ENCODE assay signal across 23 cellular contexts in the genomic region with DNA sequence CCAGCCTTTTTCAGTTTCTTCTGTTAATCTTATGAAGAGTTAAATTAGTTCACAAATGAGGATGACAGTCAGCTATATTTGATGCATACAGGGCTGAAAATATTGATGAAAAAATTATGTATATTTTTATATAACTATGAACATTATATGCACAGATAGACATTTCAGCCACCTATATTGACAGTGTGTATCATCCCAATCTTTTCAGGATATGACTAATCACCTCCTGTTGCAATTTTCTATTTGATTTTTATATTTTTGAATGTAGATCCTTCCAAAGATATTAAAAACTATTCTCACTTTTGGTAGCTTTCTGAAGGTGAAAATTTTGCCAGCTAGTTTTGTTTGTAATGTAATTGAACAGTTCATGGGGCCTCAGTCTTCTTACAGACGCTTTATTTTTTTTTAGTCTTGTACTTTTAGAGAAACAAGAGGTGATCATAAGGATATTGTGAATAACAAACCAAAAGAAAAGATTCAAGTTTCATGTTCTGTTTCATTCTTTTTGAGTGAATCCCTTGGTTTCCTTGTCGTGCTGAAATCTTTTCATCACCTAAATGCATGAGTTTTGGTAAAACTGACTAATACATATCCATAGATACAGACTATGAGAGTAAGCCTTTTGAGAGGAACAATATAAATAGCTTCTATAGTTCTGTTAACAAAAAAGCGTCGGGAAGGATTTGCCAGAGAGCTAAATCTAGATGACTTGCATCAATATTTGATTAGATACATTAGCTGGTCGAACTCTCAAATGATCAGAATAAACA.
DNase-seq lines count a peak whose midpoint lies in the region; ATAC-seq, FAIRE-seq and TF ChIP-seq lines count a peak whose summit lies in the region.
"Had no signal": no experiment of that assay in that cellular context is flagged by ENCODE, and none has a peak within 500 bp of the region (broad histone marks: within the 10 kb centered on the region; RNA-seq: fewer than 3 reads in every experiment).

No MANE protein-coding gene starts in this region.

- H3K36me3 ChIP-seq in bronchial epithelial cell (ENCODE audit: control insufficient read depth, insufficient read depth, low read length), result no peaks in the 10 kb centered on the region
- H3K36me3 ChIP-seq: uterus had no signal

- H3K36me3 Mint-ChIP-seq in activated T-cell treated with anti-CD3 and anti-CD28 coated beads, Interleukin-2, amount 50 U/mL, for 72 hours (ENCODE audit: insufficient read depth in 2 of 2), result peaks cover 5% of the 10 kb centered on the region in 2 donors
- peaks cover 4% of the 10 kb centered on the region for H3K36me3 Mint-ChIP-seq in T-helper 17 cell (ENCODE audit: low read depth)

- no peak for DNase-seq in activated T-cell treated with anti-CD3 and anti-CD28 coated beads, Interleukin-2, amount 50 U/mL, for 72 hours
- DNase-seq in activated T-cell treated with anti-CD3 and anti-CD28 coated beads, Interleukin-2, amount 50 U/mL, for 1 hour, result no peak
- no peak for DNase-seq in T-helper 17 cell
- peak; percentile 20 for DNase-seq in bronchial epithelial cell (ENCODE audit: low read depth)
- no peak for DNase-seq in stimulated activated naive CD8-positive, alpha-beta T cell treated with anti-CD3 and anti-CD28 coated beads, Interleukin-15, amount 100 ng/mL, for 72 hours
- no peak for DNase-seq in NCI-H2171 (lab: John Stamatoyannopoulos, UW)
- DNase-seq in C1 segment of cervical spinal cord (lab: John Stamatoyannopoulos, UW), result no peak
- DNase-seq: ACHN, activated gamma-delta T cell treated with Interleukin-2 at 50 U/mL for 16 hours, endodermal cell, mammary epithelial cell, NCI-H1694 treated with DMSO at 0.1 percent for 48 hours, NCI-H2227 treated with DMSO at 0.1 percent for 48 hours, NCI-H82, PC-9, SIG-M5, spleen, uterus had no signal

- peak overlapping the region; percentile 90 for H3K27ac Mint-ChIP-seq in activated T-cell treated with anti-CD3 and anti-CD28 coated beads, Interleukin-2, amount 50 U/mL, for 72 hours
- no peak overlapping the region for H3K27ac Mint-ChIP-seq in T-helper 17 cell
- H3K27ac Mint-ChIP-seq in stimulated activated naive CD8-positive, alpha-beta T cell treated with anti-CD3 and anti-CD28 coated beads, Interleukin-15, amount 100 ng/mL, for 72 hours, result peak overlapping the region; percentile 42 to 94
- H3K27ac Mint-ChIP-seq: endodermal cell, GM23338 had no signal

- H3K4me3 ChIP-seq in bronchial epithelial cell (ENCODE audit: low read depth, low read length), result no peak overlapping the region
- H3K4me3 ChIP-seq: GM23338, PC-9, spleen, uterus had no signal

- H3K27me3 ChIP-seq in bronchial epithelial cell (ENCODE audit: control insufficient read depth, insufficient read depth, low read length), result no peaks in the 10 kb centered on the region
- H3K27me3 ChIP-seq: spleen, uterus had no signal

- TF ChIP-seq CTCF in bronchial epithelial cell (IDR thresholded peaks at IDR 0.05; ENCODE audit: insufficient read depth, low read length, severe bottlenecking), result no peak

- ATAC-seq in activated T-cell treated with anti-CD3 and anti-CD28 coated beads, Interleukin-2, amount 50 U/mL, for 72 hours (replicated peaks in 1 of 2), result peak; percentile 46 to 47
- ATAC-seq in T-helper 17 cell, result no peak
- ATAC-seq in stimulated activated naive CD8-positive, alpha-beta T cell treated with anti-CD3 and anti-CD28 coated beads, Interleukin-15, amount 100 ng/mL, for 72 hours, result peak; percentile 54
- ATAC-seq in GM21786 (IDR thresholded peaks at IDR 0.05; ENCODE audit: unreplicated experiment), result no peak
- ATAC-seq: GM23338 had no signal

- no peaks in the 10 kb centered on the region for H3K27me3 Mint-ChIP-seq in activated T-cell treated with anti-CD3 and anti-CD28 coated beads, Interleukin-2, amount 50 U/mL, for 72 hours (ENCODE audit: low read depth)
- no peaks in the 10 kb centered on the region for H3K27me3 Mint-ChIP-seq in T-helper 17 cell
- no peaks in the 10 kb centered on the region for H3K27me3 Mint-ChIP-seq in stimulated activated naive CD8-positive, alpha-beta T cell treated with anti-CD3 and anti-CD28 coated beads, Interleukin-15, amount 100 ng/mL, for 72 hours

- H3K4me3 Mint-ChIP-seq in activated T-cell treated with anti-CD3 and anti-CD28 coated beads, Interleukin-2, amount 50 U/mL, for 72 hours, result peak overlapping the region; percentile 45 to 77
- peak overlapping the region; percentile 80 for H3K4me3 Mint-ChIP-seq in T-helper 17 cell
- peak overlapping the region; percentile 59 to 79 for H3K4me3 Mint-ChIP-seq in stimulated activated naive CD8-positive, alpha-beta T cell treated with anti-CD3 and anti-CD28 coated beads, Interleukin-15, amount 100 ng/mL, for 72 hours
- H3K4me3 Mint-ChIP-seq: CD14-positive monocyte, endodermal cell, GM23338 had no signal

- FAIRE-seq in bronchial epithelial cell (lab: Jason Lieb, UNC), result no peak
- FAIRE-seq: colon, GM12891 had no signal

- no peaks in the 10 kb centered on the region for H3K9me3 ChIP-seq in T-helper 17 cell (ENCODE audit: control insufficient read depth, low read length, poor library complexity, severe bottlenecking)
- H3K9me3 ChIP-seq: spleen, uterus had no signal

- no peaks in the 10 kb centered on the region for H3K9me3 Mint-ChIP-seq in activated T-cell treated with anti-CD3 and anti-CD28 coated beads, Interleukin-2, amount 50 U/mL, for 72 hours
- no peaks in the 10 kb centered on the region for H3K9me3 Mint-ChIP-seq in stimulated activated naive CD8-positive, alpha-beta T cell treated with anti-CD3 and anti-CD28 coated beads, Interleukin-15, amount 100 ng/mL, for 72 hours
- H3K9me3 Mint-ChIP-seq: CD14-positive monocyte, endodermal cell had no signal

- H3K4me1 Mint-ChIP-seq in activated T-cell treated with anti-CD3 and anti-CD28 coated beads, Interleukin-2, amount 50 U/mL, for 72 hours (ENCODE audit: low read depth), result peaks cover 53% of the 10 kb centered on the region
- peaks cover 25% of the 10 kb centered on the region for H3K4me1 Mint-ChIP-seq in T-helper 17 cell
- H3K4me1 Mint-ChIP-seq in stimulated activated naive CD8-positive, alpha-beta T cell treated with anti-CD3 and anti-CD28 coated beads, Interleukin-15, amount 100 ng/mL, for 72 hours, result peaks cover 53% of the 10 kb centered on the region

Comparison
In these comparisons a context has a peak if more than half of its experiments do, and no peak if none do; other contexts are left out.
1. ATAC-seq: peak in activated T-cell treated with anti-CD3 and anti-CD28 coated beads, Interleukin-2, amount 50 U/mL, for 72 hours (2 of 2) and stimulated activated naive CD8-positive, alpha-beta T cell treated with anti-CD3 and anti-CD28 coated beads, Interleukin-15, amount 100 ng/mL, for 72 hours (single experiment); none in T-helper 17 cell (single experiment) and GM21786 (single experiment).
2. Peak in every context shown above with its lines, with median percentiles within 50 percentile points of each other: H3K4me3 Mint-ChIP-seq.